In the genomic region with DNA sequence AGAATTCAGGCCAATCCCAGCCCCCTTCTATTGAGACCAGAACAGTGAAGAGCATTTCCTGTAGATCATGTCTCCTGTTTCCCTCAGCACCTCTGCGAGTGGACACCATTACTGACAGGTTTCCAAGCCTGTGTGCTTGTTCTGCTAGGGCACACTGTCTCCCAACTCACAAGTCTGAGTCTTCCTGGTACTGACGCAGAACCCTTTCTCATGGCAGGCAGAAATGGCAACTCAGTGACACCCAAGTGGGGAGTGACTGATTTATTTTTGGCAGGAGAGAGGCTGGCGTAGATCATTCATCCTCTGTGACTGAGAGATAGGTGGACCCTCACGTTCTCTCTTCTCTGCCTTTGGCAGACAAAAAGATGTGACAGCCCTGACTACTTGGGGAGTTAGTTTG, we compare ENCODE assay signal across 33 cellular contexts.
"Had no signal": no experiment of that assay in that cellular context is flagged by ENCODE, and none has a peak within 500 bp of the region (broad histone marks: within the 10 kb centered on the region; RNA-seq: fewer than 3 reads in every experiment).

No MANE protein-coding gene starts in this region.

- H3K4me3 Mint-ChIP-seq: activated CD8-positive, alpha-beta T cell treated with anti-CD3 and anti-CD28 coated beads for 36 hours; activated naive CD8-positive, alpha-beta T cell treated with anti-CD3 and anti-CD28 coated beads for 36 hours; activated T-cell treated with anti-CD3 and anti-CD28 coated beads, Interleukin-2, amount 50 U/mL, for 72 hours; activated T-helper 17 cell treated with anti-CD3 and anti-CD28 coated beads, Interleukin-2, amount 50 U/mL, for 72 hours had no signal

- H3K27me3 Mint-ChIP-seq: activated naive CD8-positive, alpha-beta T cell treated with anti-CD3 and anti-CD28 coated beads for 36 hours; activated T-helper 17 cell treated with anti-CD3 and anti-CD28 coated beads, Interleukin-2, amount 50 U/mL, for 72 hours had no signal

- H3K36me3 Mint-ChIP-seq: activated naive CD8-positive, alpha-beta T cell treated with anti-CD3 and anti-CD28 coated beads for 36 hours had no signal

- H3K36me3 ChIP-seq: WERI-Rb-1 had no signal

- H3K9me3 Mint-ChIP-seq: activated CD8-positive, alpha-beta T cell treated with anti-CD3 and anti-CD28 coated beads for 36 hours; activated naive CD8-positive, alpha-beta T cell treated with anti-CD3 and anti-CD28 coated beads for 36 hours; activated T-helper 17 cell treated with anti-CD3 and anti-CD28 coated beads, Interleukin-2, amount 50 U/mL, for 72 hours had no signal

- H3K27ac Mint-ChIP-seq: activated CD8-positive, alpha-beta T cell treated with anti-CD3 and anti-CD28 coated beads for 36 hours; activated naive CD8-positive, alpha-beta T cell treated with anti-CD3 and anti-CD28 coated beads for 36 hours; activated T-cell treated with anti-CD3 and anti-CD28 coated beads, Interleukin-2, amount 50 U/mL, for 72 hours; activated T-helper 17 cell treated with anti-CD3 and anti-CD28 coated beads, Interleukin-2, amount 50 U/mL, for 72 hours had no signal

- DNase-seq: activated CD4-positive, alpha-beta T cell treated with anti-CD3 and anti-CD28 coated beads for 1 hour; activated CD4-positive, alpha-beta T cell treated with anti-CD3 and anti-CD28 coated beads for 48 hours; activated CD4-positive, alpha-beta T cell treated with anti-CD3 and anti-CD28 coated beads, Interleukin-2, amount 50 U/mL, for 4 hours; activated CD4-positive, CD25-positive, alpha-beta regulatory T cell; activated CD8-positive, alpha-beta T cell treated with anti-CD3 and anti-CD28 coated beads for 36 hours; activated effector memory CD4-positive, alpha-beta T cell treated with anti-CD3 and anti-CD28 coated beads, Interleukin-2, amount 50 U/mL, for 16 hours; activated naive CD4-positive, alpha-beta T cell; activated naive CD4-positive, alpha-beta T cell treated with anti-CD3 and anti-CD28 coated beads, Interleukin-2, amount 50 U/mL, for 16 hours; activated naive CD8-positive, alpha-beta T cell treated with anti-CD3 and anti-CD28 coated beads for 36 hours; activated T-cell treated with anti-CD3 and anti-CD28 coated beads, Interleukin-2, amount 50 U/mL, for 1 hour; activated T-cell treated with anti-CD3 and anti-CD28 coated beads, Interleukin-2, amount 50 U/mL, for 72 hours; amniotic stem cell; aorta; caudate nucleus; MM.1S; MV-4-11; NCI-H1092; NCI-H1436 treated with DMSO at 0.1 percent for 48 hours; NCI-H187; NCI-H2029 treated with DMSO at 0.1 percent for 48 hours; NCI-H2107; NCI-H226; NCI-H446 treated with DMSO at 0.1 percent for 48 hours; NCI-H524; RPMI8226; SW 1271; T-helper 1 cell; T-helper 2 cell; T-helper 9 cell; WERI-Rb-1 had no signal

- ATAC-seq: activated CD8-positive, alpha-beta T cell treated with anti-CD3 and anti-CD28 coated beads for 36 hours; activated T-cell treated with anti-CD3 and anti-CD28 coated beads, Interleukin-2, amount 50 U/mL, for 72 hours; activated T-helper 17 cell treated with anti-CD3 and anti-CD28 coated beads, Interleukin-2, amount 50 U/mL, for 72 hours; Panc1 had no signal

- H3K27ac ChIP-seq: KMS-11, WERI-Rb-1 had no signal

- H3K4me1 Mint-ChIP-seq: activated naive CD8-positive, alpha-beta T cell treated with anti-CD3 and anti-CD28 coated beads for 36 hours; activated T-helper 17 cell treated with anti-CD3 and anti-CD28 coated beads, Interleukin-2, amount 50 U/mL, for 72 hours had no signal
